In genomic region chr17:66426397-66427033, GRCh38 we compare ENCODE assay signal across 1 cellular context.
TF ChIP-seq lines count a peak whose summit lies in the region.

No MANE protein-coding gene starts in this region.

TF ChIP-seq in HepG2, 621 proteins besides CTCF, POLR2A, EP300 and RAD21 (continued from another document and continues in another):
- no peak for TF ChIP-seq AFF4 (CRISPR knock-in tag; IDR thresholded peaks at IDR 0.05)
- 0 out of 2 replicates have a peak, but pooled peaks have one; percentile 40 for TF ChIP-seq ZNF124 (CRISPR knock-in tag; IDR thresholded peaks at IDR 0.05)
- no peak for TF ChIP-seq MXI1 (IDR thresholded peaks at IDR 0.05; ENCODE audit: borderline replicate concordance, low read depth, low read length)
- no peak for TF ChIP-seq DDIT3 (CRISPR knock-in tag; IDR thresholded peaks at IDR 0.05)
- TF ChIP-seq PRPF4 (IDR thresholded peaks at IDR 0.05; ENCODE audit: low read depth, low read length, poor library complexity, severe bottlenecking) = no peak
- TF ChIP-seq GATAD2A (CRISPR knock-in tag; IDR thresholded peaks at IDR 0.05) = peak; percentile 58
- TF ChIP-seq LBX2 (CRISPR knock-in tag; IDR thresholded peaks at IDR 0.05; ENCODE audit: borderline replicate concordance) = no peak
- TF ChIP-seq ZNF121 (CRISPR knock-in tag; IDR thresholded peaks at IDR 0.05) = no peak
- TF ChIP-seq GLI4 (CRISPR knock-in tag; IDR thresholded peaks at IDR 0.05; ENCODE audit: borderline replicate concordance) = no peak
- TF ChIP-seq DPF2 (CRISPR knock-in tag; IDR thresholded peaks at IDR 0.05; ENCODE audit: borderline replicate concordance, low read depth) = no peak
- no peak for TF ChIP-seq SNAPC2 (CRISPR knock-in tag; IDR thresholded peaks at IDR 0.05)
- 0 out of 2 replicates have a peak, but pooled peaks have one; percentile 55 for TF ChIP-seq ZNF761 (CRISPR knock-in tag; conservative IDR thresholded peaks at IDR 0.05)
- TF ChIP-seq BCL6 (CRISPR knock-in tag; IDR thresholded peaks at IDR 0.05) = 0 out of 2 replicates have a peak, but pooled peaks have one; percentile 11
- TF ChIP-seq ZNF225 (CRISPR knock-in tag; IDR thresholded peaks at IDR 0.05) = no peak
- no peak for TF ChIP-seq ZBTB39 (CRISPR knock-in tag; IDR thresholded peaks at IDR 0.05)
- TF ChIP-seq ZSCAN21 (CRISPR knock-in tag; IDR thresholded peaks at IDR 0.05; ENCODE audit: borderline replicate concordance) = no peak
- TF ChIP-seq ZNF496 (CRISPR knock-in tag; IDR thresholded peaks at IDR 0.05; ENCODE audit: insufficient replicate concordance) = no peak
- TF ChIP-seq RNF219 (CRISPR knock-in tag; IDR thresholded peaks at IDR 0.05) = no peak
- no peak for TF ChIP-seq NBN (conservative IDR thresholded peaks at IDR 0.05)
- no peak for TF ChIP-seq SP4 (CRISPR knock-in tag; IDR thresholded peaks at IDR 0.05)
- no peak for TF ChIP-seq ZNF83 (CRISPR knock-in tag; IDR thresholded peaks at IDR 0.05; ENCODE audit: borderline replicate concordance)
- TF ChIP-seq TCF7 (IDR thresholded peaks at IDR 0.05; ENCODE audit: low read depth) = no peak
- no peak for TF ChIP-seq ZNF446 (CRISPR knock-in tag; IDR thresholded peaks at IDR 0.05)
- TF ChIP-seq RFXANK (CRISPR knock-in tag; IDR thresholded peaks at IDR 0.05) = no peak
- TF ChIP-seq MAFG (CRISPR knock-in tag; IDR thresholded peaks at IDR 0.05) = no peak
- no peak for TF ChIP-seq ZNF720 (CRISPR knock-in tag; IDR thresholded peaks at IDR 0.05)
- no peak for TF ChIP-seq SIN3B (IDR thresholded peaks at IDR 0.05; ENCODE audit: low read length)
- TF ChIP-seq ZNF512B (CRISPR knock-in tag; IDR thresholded peaks at IDR 0.05; ENCODE audit: borderline replicate concordance) = no peak
- TF ChIP-seq TEF (CRISPR knock-in tag; IDR thresholded peaks at IDR 0.05) = no peak
- TF ChIP-seq MLXIP (CRISPR knock-in tag; IDR thresholded peaks at IDR 0.05; ENCODE audit: borderline replicate concordance) = no peak
- no peak for TF ChIP-seq MXD4 (CRISPR knock-in tag; IDR thresholded peaks at IDR 0.05)
- TF ChIP-seq SALL1 (CRISPR knock-in tag; IDR thresholded peaks at IDR 0.05) = peak; percentile 58
- peak; percentile 55; the same call in 1 of the 2 replicates for TF ChIP-seq ZNF580 (CRISPR knock-in tag; IDR thresholded peaks at IDR 0.05; ENCODE audit: borderline replicate concordance, low read depth)
- no peak for TF ChIP-seq SYNCRIP (IDR thresholded peaks at IDR 0.05; ENCODE audit: insufficient read depth, low read depth, low read length)
- TF ChIP-seq RBAK (CRISPR knock-in tag; IDR thresholded peaks at IDR 0.05) = no peak
- no peak for TF ChIP-seq RELA (CRISPR knock-in tag; IDR thresholded peaks at IDR 0.05)
- no peak for TF ChIP-seq RNF2 (conservative IDR thresholded peaks at IDR 0.05; ENCODE audit: low read depth)
- TF ChIP-seq SPEN (CRISPR knock-in tag; IDR thresholded peaks at IDR 0.05; ENCODE audit: low read depth) = 0 out of 2 replicates have a peak, but pooled peaks have one; percentile 4
- TF ChIP-seq KAT7 (CRISPR knock-in tag; IDR thresholded peaks at IDR 0.05; ENCODE audit: borderline replicate concordance) = no peak; the same call in 1 of the 2 replicates
- no peak for TF ChIP-seq RFX5 (IDR thresholded peaks at IDR 0.05; ENCODE audit: low read depth, low read length)
- no peak for TF ChIP-seq PRDM15 (CRISPR knock-in tag; IDR thresholded peaks at IDR 0.05)
- TF ChIP-seq TAF1 (CRISPR knock-in tag; IDR thresholded peaks at IDR 0.05) = no peak
- no peak for TF ChIP-seq TBX3 (IDR thresholded peaks at IDR 0.05; ENCODE audit: borderline replicate concordance)
- TF ChIP-seq ZNF510 (CRISPR knock-in tag; IDR thresholded peaks at IDR 0.05; ENCODE audit: low read depth) = peak; percentile 60; the same call in 1 of the 2 replicates
- no peak for TF ChIP-seq ZNF569 (CRISPR knock-in tag; IDR thresholded peaks at IDR 0.05; ENCODE audit: borderline replicate concordance)
- no peak for TF ChIP-seq MED13 (CRISPR knock-in tag; IDR thresholded peaks at IDR 0.05)
- no peak for TF ChIP-seq ZNF552 (CRISPR knock-in tag; IDR thresholded peaks at IDR 0.05; ENCODE audit: borderline replicate concordance)
- no peak for TF ChIP-seq POLR2AphosphoS2 (IDR thresholded peaks at IDR 0.05; ENCODE audit: low read depth, low read length)
